ENCODE assay signal across 19 cellular contexts in the genomic region with DNA sequence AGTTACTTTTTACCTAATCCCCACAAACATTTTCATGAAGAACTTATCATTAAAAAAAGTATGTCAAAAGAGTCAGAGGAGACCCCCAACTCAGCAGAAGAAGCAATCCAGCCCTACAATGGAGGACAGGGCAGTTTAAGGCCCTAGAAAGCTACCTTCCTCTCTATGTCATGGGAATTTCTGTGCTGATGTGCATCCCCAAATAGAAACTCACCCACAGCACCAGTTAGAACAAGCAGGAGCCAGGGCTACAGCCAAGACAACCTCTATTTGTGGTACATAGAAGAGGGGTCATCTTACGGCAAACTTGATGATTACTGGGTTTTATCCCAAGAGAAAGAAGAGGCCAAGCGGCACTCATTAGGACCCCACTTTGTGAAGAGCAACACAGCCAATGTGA.
"Had no signal": no experiment of that assay in that cellular context is flagged by ENCODE, and none has a peak within 500 bp of the region (broad histone marks: within the 10 kb centered on the region; RNA-seq: fewer than 3 reads in every experiment).

No MANE protein-coding gene starts in this region.

- DNase-seq: effector memory CD8-positive, alpha-beta T cell; gastrocnemius medialis; islet precursor cell; left lung; mesendoderm; naive thymus-derived CD4-positive, alpha-beta T cell; nephron progenitor cell; psoas muscle; retina; sigmoid colon; small intestine; stimulated activated CD4-positive, alpha-beta T cell treated with anti-CD3 and anti-CD28 coated beads, Interleukin-4, amount 100 ng/mL, for 1 hour; upper lobe of left lung; uterus had no signal

- H3K4me1 ChIP-seq: esophagus muscularis mucosa, gastrocnemius medialis, left lung, psoas muscle, sigmoid colon, upper lobe of left lung, uterus had no signal

- ATAC-seq: effector memory CD8-positive, alpha-beta T cell; left lung; naive thymus-derived CD4-positive, alpha-beta T cell; psoas muscle; stimulated activated memory B cell treated with anti-CD40 and anti-IgM and Interleukin-4, amounts not matched to agents 10 μg/mL and 1 μg/mL and 100 μg/mL, for 72 hours had no signal

- H3K9me3 ChIP-seq: esophagus muscularis mucosa, gastrocnemius medialis, left lung, psoas muscle, sigmoid colon, tibial artery, upper lobe of left lung, uterus had no signal

- H3K27ac ChIP-seq: epithelial cell of prostate, esophagus muscularis mucosa, gastrocnemius medialis, left lung, psoas muscle, sigmoid colon, tibial artery, upper lobe of left lung, uterus had no signal

- H3K27me3 ChIP-seq: esophagus muscularis mucosa, gastrocnemius medialis, left lung, sigmoid colon, tibial artery, upper lobe of left lung, uterus had no signal

- H3K4me3 ChIP-seq: esophagus muscularis mucosa, gastrocnemius medialis, left lung, lung, psoas muscle, sigmoid colon, tibial artery, upper lobe of left lung, uterus had no signal

- H3K36me3 ChIP-seq: esophagus muscularis mucosa, gastrocnemius medialis, left lung, sigmoid colon, tibial artery, upper lobe of left lung, uterus had no signal
